Comparison of ENCODE assay signal across 26 cellular contexts in genomic region chr1:152502496-152503180, GRCh38. TPM values are rescaled to one million over a fixed set of nuclear protein-coding genes. Genes with fewer than 3 reads are reported as not detected.
DNase-seq lines count a peak whose midpoint lies in the region; ATAC-seq and TF ChIP-seq lines count a peak whose summit lies in the region.
"Had no signal": no experiment of that assay in that cellular context is flagged by ENCODE, and none has a peak within 500 bp of the region (broad histone marks: within the 10 kb centered on the region; RNA-seq: fewer than 3 reads in every experiment).

No MANE protein-coding gene starts in this region.

- CTCF ChIA-PET in HEK293 (lab: Yijun Ruan, JAX), result interaction anchor here (1.0 to 1.2 kb wide), 2 partner anchors 8 to 32 kb away, joined by 3 to 4 read pairs; no protein-coding TSS in a partner anchor

- H3K4me3 ChIP-seq in HEK293 (ENCODE audit: low read depth, low read length) (no peak overlapping the region), RWPE2 (ENCODE audit: severe bottlenecking) (no peak overlapping the region), fibroblast of pulmonary artery (replicated peaks; ENCODE audit: low read depth, low read length) (no peak overlapping the region), right atrium auricular region (no peak overlapping the region), left ventricle myocardium inferior (no peak overlapping the region)
- H3K4me3 ChIP-seq: adrenal gland, dorsolateral prefrontal cortex, K562 had no signal

- no peak for TF ChIP-seq CTCF in HEK293 (tag by site-specific recombination; IDR thresholded peaks at IDR 0.05)
- TF ChIP-seq CTCF in RWPE2 (IDR thresholded peaks at IDR 0.05; ENCODE audit: poor library complexity, severe bottlenecking), result no peak
- no peak for TF ChIP-seq CTCF in fibroblast of pulmonary artery (IDR thresholded peaks at IDR 0.05; ENCODE audit: low read length, missing control alignments)
- TF ChIP-seq CTCF in right atrium auricular region (IDR thresholded peaks at IDR 0.05), result no peak
- TF ChIP-seq CTCF in left ventricle myocardium inferior (IDR thresholded peaks at IDR 0.05; ENCODE audit: borderline replicate concordance), result no peak

- H3K27ac ChIP-seq in HEK293 (ENCODE audit: extremely low read depth, low read depth, low read length), result no peak overlapping the region
- peak overlapping the region; percentile 91 for H3K27ac ChIP-seq in RWPE2 (ENCODE audit: poor library complexity, severe bottlenecking)
- no peak overlapping the region for H3K27ac ChIP-seq in right atrium auricular region
- H3K27ac ChIP-seq in left ventricle myocardium inferior (replicated peaks), result no peak overlapping the region
- H3K27ac ChIP-seq: adrenal gland, dorsolateral prefrontal cortex, WERI-Rb-1 had no signal

- POLR2A ChIA-PET in HEK293 (lab: Yijun Ruan, JAX), result no interaction called here

- H3K27me3 ChIP-seq in RWPE2 (ENCODE audit: insufficient read depth, poor library complexity, severe bottlenecking) (no peaks in the 10 kb centered on the region), right atrium auricular region (no peaks in the 10 kb centered on the region), left ventricle myocardium inferior (ENCODE audit: low read depth) (peaks cover 43% of the 10 kb centered on the region)
- H3K27me3 ChIP-seq: adrenal gland had no signal

- intact Hi-C loops in left ventricle myocardium inferior (cut with micrococcal nuclease), result no loop called here

- H3K4me1 ChIP-seq in HEK293 (ENCODE audit: control insufficient read depth, insufficient read depth, low read length) (no peaks in the 10 kb centered on the region), RWPE2 (ENCODE audit: insufficient read depth, poor library complexity, severe bottlenecking) (peaks cover 58% of the 10 kb centered on the region), right atrium auricular region (no peaks in the 10 kb centered on the region), left ventricle myocardium inferior (no peaks in the 10 kb centered on the region)
- H3K4me1 ChIP-seq: adrenal gland had no signal

- DNase-seq in AG08396 (ENCODE audit: low spot score) (peak; percentile 39), RWPE2 (ENCODE audit: low spot score) (peak; percentile 88), fibroblast of pulmonary artery (ENCODE audit: low read depth) (peak; percentile 16), right atrium auricular region (ENCODE audit: low spot score) (no peak), NCI-H146 (lab: John Stamatoyannopoulos, UW) (no peak), left ventricle myocardium inferior (no peak)
- DNase-seq: activated CD4-positive, alpha-beta T cell treated with anti-CD3 and anti-CD28 coated beads, Interleukin-2, amount 50 U/mL, for 48 hours; activated gamma-delta T cell treated with Interleukin-2 at 50 U/mL for 16 hours; adrenal gland; CD4-positive, alpha-beta memory T cell; DMS79; dorsolateral prefrontal cortex; head of caudate nucleus; NCI-H1048; NCI-H2029 treated with DMSO at 0.1 percent for 48 hours; SHP77 treated with DMSO at 0.1 percent for 48 hours; WERI-Rb-1 had no signal

- H3K36me3 ChIP-seq in HEK293 (ENCODE audit: control insufficient read depth in 2 of 2, insufficient read depth in 1 of 2, low read length in 2 of 2) (no peaks in the 10 kb centered on the region), RWPE2 (ENCODE audit: low read depth) (no peaks in the 10 kb centered on the region), right atrium auricular region (no peaks in the 10 kb centered on the region), left ventricle myocardium inferior (no peaks in the 10 kb centered on the region)
- H3K36me3 ChIP-seq: adrenal gland, WERI-Rb-1 had no signal

- ATAC-seq in RWPE2 (ENCODE audit: low read depth), result peak; percentile 90
- ATAC-seq in HG03457 (IDR thresholded peaks at IDR 0.05; ENCODE audit: unreplicated experiment), result no peak
- ATAC-seq: K562 had no signal

- no peaks in the 10 kb centered on the region for H3K9me3 ChIP-seq in HEK293 (ENCODE audit: control insufficient read depth, insufficient read depth, low read depth, low read length)
- no peaks in the 10 kb centered on the region for H3K9me3 ChIP-seq in RWPE2 (ENCODE audit: severe bottlenecking)
- no peaks in the 10 kb centered on the region for H3K9me3 ChIP-seq in right atrium auricular region
- H3K9me3 ChIP-seq in left ventricle myocardium inferior (replicated peaks), result no peaks in the 10 kb centered on the region
- H3K9me3 ChIP-seq: adrenal gland had no signal

TF ChIP-seq in HEK293, 187 proteins besides CTCF, POLR2A, EP300 and RAD21:
- TF ChIP-seq EGR2 (tag by site-specific recombination; IDR thresholded peaks at IDR 0.05; ENCODE audit: low read depth) (0 out of 2 replicates have a peak, but pooled peaks have one; percentile 7), TCF7L2 (IDR thresholded peaks at IDR 0.05; ENCODE audit: borderline replicate concordance, low read depth, low read length) (no peak)
TF ChIP-seq in HEK293: peak in this region for 1.

RNA-seq across cellular contexts. Expression of gene LCE5A, which starts 8.0 kb away (rescaled TPM):
- not detected for total RNA-seq in right atrium auricular region
- total RNA-seq in left ventricle myocardium inferior, result not detected
- total RNA-seq: adrenal gland; cardiac septum; CD4-positive, alpha-beta memory T cell; epithelial cell of proximal tubule; H1; K562; NCI-H460; T-helper 1 cell treated with Interleukin-12 subunit alpha and Interleukin-12 subunit beta and Interleukin-4 antibody, amounts not matched to agents 30 ng/mL and 1 ng/mL, for 36 hours; temporal lobe had no signal

RNA-seq across cellular contexts. Expression of gene CRCT1, which starts 11.6 kb away (rescaled TPM):
- total RNA-seq in right atrium auricular region (not detected), left ventricle myocardium inferior (not detected)
- total RNA-seq: adrenal gland; cardiac septum; CD4-positive, alpha-beta memory T cell; dorsolateral prefrontal cortex; H1; K562; NCI-H460; T-helper 1 cell treated with Interleukin-12 subunit alpha and Interleukin-12 subunit beta and Interleukin-4 antibody, amounts not matched to agents 30 ng/mL and 1 ng/mL, for 36 hours; temporal lobe had no signal

Comparison
In these comparisons a context has a peak if more than half of its experiments do, and no peak if none do; other contexts are left out.
1. DNase-seq: peak in AG08396 (single experiment), RWPE2 (single experiment) and fibroblast of pulmonary artery (single experiment); none in right atrium auricular region (single experiment), NCI-H146 (single experiment) and left ventricle myocardium inferior (single experiment).